In the genomic region with DNA sequence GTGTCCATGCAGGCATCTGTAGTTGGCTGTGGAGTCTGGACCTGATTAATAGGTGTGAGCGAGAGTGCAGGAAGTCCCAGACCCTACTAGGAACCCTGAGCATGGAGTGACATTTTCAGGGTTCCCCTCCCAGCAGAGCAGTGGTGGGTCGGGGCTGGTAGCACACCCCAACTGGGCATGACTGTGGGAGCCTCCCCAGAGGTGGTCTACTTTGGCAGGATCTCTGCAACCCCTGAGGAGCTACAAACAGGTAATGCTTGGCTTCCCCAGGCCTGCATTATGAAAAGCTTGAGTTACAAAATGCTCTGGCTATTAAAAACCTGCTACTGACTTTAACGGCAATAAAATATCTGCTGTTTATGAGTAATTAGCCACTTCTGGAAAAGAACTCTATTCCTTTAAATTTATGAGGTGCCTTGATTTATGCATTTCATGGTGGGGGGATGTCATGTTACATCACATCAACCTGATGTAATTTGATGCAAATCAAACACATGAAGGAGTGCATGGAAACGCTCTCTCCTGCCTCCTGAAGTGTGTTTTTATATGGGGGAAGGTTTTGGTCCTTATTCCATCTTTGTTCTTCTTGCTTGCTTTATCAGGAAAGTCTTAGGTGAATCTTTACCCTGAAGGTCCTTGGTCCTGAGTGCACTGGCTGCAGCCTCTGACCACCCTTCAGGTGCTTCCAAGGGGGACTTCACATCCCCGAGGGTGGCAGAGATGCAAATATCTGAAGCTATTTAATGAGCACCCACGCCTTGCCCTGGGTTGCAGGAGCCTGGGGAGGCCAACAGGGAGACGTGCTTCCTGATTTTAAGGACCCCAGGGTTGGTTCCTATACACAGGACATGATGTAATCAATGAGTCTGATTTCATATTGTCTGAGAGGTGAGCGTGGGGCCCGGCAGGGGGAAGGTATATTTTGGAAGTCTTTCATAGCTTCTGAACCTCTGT, we compare ENCODE assay signal across 1 cellular context.
A peak's percentile ranks its signal among the peaks of the same experiment; 100 is the strongest.
TF ChIP-seq lines count a peak whose summit lies in the region.

No MANE protein-coding gene starts in this region.

TF ChIP-seq in HEK293, 187 proteins besides CTCF, POLR2A, EP300 and RAD21 (continued from another document):
- TF ChIP-seq, protein P1, sequence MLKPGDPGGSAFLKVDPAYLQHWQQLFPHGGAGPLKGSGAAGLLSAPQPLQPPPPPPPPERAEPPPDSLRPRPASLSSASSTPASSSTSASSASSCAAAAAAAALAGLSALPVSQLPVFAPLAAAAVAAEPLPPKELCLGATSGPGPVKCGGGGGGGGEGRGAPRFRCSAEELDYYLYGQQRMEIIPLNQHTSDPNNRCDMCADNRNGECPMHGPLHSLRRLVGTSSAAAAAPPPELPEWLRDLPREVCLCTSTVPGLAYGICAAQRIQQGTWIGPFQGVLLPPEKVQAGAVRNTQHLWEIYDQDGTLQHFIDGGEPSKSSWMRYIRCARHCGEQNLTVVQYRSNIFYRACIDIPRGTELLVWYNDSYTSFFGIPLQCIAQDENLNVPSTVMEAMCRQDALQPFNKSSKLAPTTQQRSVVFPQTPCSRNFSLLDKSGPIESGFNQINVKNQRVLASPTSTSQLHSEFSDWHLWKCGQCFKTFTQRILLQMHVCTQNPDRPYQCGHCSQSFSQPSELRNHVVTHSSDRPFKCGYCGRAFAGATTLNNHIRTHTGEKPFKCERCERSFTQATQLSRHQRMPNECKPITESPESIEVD (tag by site-specific recombination; IDR thresholded peaks at IDR 0.05) = peak; percentile 99; the same call in 1 of the 2 replicates
- TF ChIP-seq ZNF558 (tag by site-specific recombination; IDR thresholded peaks at IDR 0.05) (peak; percentile 90), ZNF596 (tag by site-specific recombination; IDR thresholded peaks at IDR 0.05) (0 out of 2 replicates have a peak, but pooled peaks have one; percentile 30), SCRT2 (tag by site-specific recombination; IDR thresholded peaks at IDR 0.05) (peak; percentile 70), ZNF335 (tag by site-specific recombination; conservative IDR thresholded peaks at IDR 0.05) (peak; percentile 83), ZNF529 (tag by site-specific recombination; IDR thresholded peaks at IDR 0.05; ENCODE audit: insufficient replicate concordance) (no peak), RBAK (tag by site-specific recombination; IDR thresholded peaks at IDR 0.05) (no peak), ZNF121 (tag by site-specific recombination; IDR thresholded peaks at IDR 0.05) (no peak), ZNF169 (tag by site-specific recombination; IDR thresholded peaks at IDR 0.05) (no peak), BCL11A (tag by site-specific recombination; IDR thresholded peaks at IDR 0.05; ENCODE audit: low read depth) (no peak), ZNF324 (tag by site-specific recombination; IDR thresholded peaks at IDR 0.05) (peak; percentile 78)
- TF ChIP-seq, protein P2, sequence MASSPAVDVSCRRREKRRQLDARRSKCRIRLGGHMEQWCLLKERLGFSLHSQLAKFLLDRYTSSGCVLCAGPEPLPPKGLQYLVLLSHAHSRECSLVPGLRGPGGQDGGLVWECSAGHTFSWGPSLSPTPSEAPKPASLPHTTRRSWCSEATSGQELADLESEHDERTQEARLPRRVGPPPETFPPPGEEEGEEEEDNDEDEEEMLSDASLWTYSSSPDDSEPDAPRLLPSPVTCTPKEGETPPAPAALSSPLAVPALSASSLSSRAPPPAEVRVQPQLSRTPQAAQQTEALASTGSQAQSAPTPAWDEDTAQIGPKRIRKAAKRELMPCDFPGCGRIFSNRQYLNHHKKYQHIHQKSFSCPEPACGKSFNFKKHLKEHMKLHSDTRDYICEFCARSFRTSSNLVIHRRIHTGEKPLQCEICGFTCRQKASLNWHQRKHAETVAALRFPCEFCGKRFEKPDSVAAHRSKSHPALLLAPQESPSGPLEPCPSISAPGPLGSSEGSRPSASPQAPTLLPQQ (tag by site-specific recombination; IDR thresholded peaks at IDR 0.05) = peak; percentile 88
- TF ChIP-seq, protein P3, sequence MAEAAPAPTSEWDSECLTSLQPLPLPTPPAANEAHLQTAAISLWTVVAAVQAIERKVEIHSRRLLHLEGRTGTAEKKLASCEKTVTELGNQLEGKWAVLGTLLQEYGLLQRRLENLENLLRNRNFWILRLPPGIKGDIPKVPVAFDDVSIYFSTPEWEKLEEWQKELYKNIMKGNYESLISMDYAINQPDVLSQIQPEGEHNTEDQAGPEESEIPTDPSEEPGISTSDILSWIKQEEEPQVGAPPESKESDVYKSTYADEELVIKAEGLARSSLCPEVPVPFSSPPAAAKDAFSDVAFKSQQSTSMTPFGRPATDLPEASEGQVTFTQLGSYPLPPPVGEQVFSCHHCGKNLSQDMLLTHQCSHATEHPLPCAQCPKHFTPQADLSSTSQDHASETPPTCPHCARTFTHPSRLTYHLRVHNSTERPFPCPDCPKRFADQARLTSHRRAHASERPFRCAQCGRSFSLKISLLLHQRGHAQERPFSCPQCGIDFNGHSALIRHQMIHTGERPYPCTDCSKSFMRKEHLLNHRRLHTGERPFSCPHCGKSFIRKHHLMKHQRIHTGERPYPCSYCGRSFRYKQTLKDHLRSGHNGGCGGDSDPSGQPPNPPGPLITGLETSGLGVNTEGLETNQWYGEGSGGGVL (tag by site-specific recombination; IDR thresholded peaks at IDR 0.05) = peak; percentile 83
- TF ChIP-seq, protein P4, sequence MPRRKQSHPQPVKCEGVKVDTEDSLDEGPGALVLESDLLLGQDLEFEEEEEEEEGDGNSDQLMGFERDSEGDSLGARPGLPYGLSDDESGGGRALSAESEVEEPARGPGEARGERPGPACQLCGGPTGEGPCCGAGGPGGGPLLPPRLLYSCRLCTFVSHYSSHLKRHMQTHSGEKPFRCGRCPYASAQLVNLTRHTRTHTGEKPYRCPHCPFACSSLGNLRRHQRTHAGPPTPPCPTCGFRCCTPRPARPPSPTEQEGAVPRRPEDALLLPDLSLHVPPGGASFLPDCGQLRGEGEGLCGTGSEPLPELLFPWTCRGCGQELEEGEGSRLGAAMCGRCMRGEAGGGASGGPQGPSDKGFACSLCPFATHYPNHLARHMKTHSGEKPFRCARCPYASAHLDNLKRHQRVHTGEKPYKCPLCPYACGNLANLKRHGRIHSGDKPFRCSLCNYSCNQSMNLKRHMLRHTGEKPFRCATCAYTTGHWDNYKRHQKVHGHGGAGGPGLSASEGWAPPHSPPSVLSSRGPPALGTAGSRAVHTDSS (tag by site-specific recombination; IDR thresholded peaks at IDR 0.05) = 0 out of 2 replicates have a peak, but pooled peaks have one; percentile 42
